In the genomic region with DNA sequence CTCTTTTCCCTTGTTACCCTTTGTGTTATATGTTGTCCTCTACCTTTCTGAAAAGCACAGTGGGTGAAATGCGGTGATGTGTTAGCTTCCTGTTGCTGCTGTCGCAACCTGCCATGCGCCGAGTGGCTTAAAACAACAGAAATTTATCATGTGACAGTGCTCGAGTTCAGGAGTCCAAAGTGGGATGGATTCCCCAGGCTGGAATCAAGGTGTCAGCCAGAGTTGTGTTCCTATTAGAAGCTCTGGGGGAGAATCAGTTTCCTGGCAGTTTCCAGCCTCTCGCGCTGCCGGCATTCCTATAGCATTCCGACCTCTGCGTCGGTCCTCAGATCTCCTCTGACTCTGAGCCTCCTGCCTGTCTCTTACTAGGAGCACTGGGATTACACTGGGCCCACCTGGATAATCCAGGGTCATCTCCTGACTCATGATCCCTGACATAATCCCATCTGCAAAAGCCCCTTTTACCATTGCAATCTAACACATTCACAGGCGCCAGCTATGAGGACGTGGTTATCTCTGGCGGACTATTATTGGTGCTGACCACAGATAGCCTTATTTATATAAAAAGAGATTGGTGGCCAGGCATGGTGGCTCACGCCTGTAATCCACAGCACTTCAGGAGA, we compare ENCODE assay signal across 15 cellular contexts.
DNase-seq lines count a peak whose midpoint lies in the region; ATAC-seq and TF ChIP-seq lines count a peak whose summit lies in the region.
"Had no signal": no experiment of that assay in that cellular context is flagged by ENCODE, and none has a peak within 500 bp of the region (broad histone marks: within the 10 kb centered on the region; RNA-seq: fewer than 3 reads in every experiment).

No MANE protein-coding gene starts in this region.

- H3K9me3 Mint-ChIP-seq in stimulated activated naive CD8-positive, alpha-beta T cell treated with anti-CD3 and anti-CD28 coated beads, Interleukin-15, Interleukin-2, amounts not matched to agents 100 ng/mL and 50 ng/mL, for 24 hours, result no peaks in the 10 kb centered on the region
- no peaks in the 10 kb centered on the region for H3K9me3 Mint-ChIP-seq in stimulated activated naive CD8-positive, alpha-beta T cell treated with anti-CD3 and anti-CD28 coated beads, Interleukin-15, amount 100 ng/mL, for 72 hours
- H3K9me3 Mint-ChIP-seq in endodermal cell, result no peaks in the 10 kb centered on the region
- H3K9me3 Mint-ChIP-seq: activated naive CD4-positive, alpha-beta T cell treated with anti-CD3 and anti-CD28 coated beads for 36 hours had no signal

- DNase-seq in stimulated activated naive CD8-positive, alpha-beta T cell treated with anti-CD3 and anti-CD28 coated beads, Interleukin-15, amount 100 ng/mL, for 72 hours, result no peak
- DNase-seq in endodermal cell (peak; percentile 65), adrenal gland (no peak), SKM-1 (lab: John Stamatoyannopoulos, UW; ENCODE audit: unreplicated experiment) (no peak)
- DNase-seq: activated naive CD4-positive, alpha-beta T cell treated with anti-CD3 and anti-CD28 coated beads for 36 hours; caudate nucleus; midbrain; NCI-H1417 treated with DMSO at 0.1 percent for 48 hours; NCI-H524 treated with DMSO at 0.1 percent for 48 hours; upper lobe of left lung had no signal

- peaks cover 18% of the 10 kb centered on the region for H3K36me3 ChIP-seq in endodermal cell (ENCODE audit: control insufficient read depth, insufficient read depth, low read length)
- peaks cover 0 to 4% (median under 1%) of the 10 kb centered on the region in 4 donors for H3K36me3 ChIP-seq in liver (ENCODE audit: control insufficient read depth in 4 of 4, insufficient read depth in 3 of 4, low read depth in 1 of 4, low read length in 3 of 4)
- H3K36me3 ChIP-seq in adrenal gland (replicated peaks in 1 of 2), result no peaks in the 10 kb centered on the region

- no peaks in the 10 kb centered on the region for H3K27me3 Mint-ChIP-seq in stimulated activated naive CD8-positive, alpha-beta T cell treated with anti-CD3 and anti-CD28 coated beads, Interleukin-15, Interleukin-2, amounts not matched to agents 100 ng/mL and 50 ng/mL, for 24 hours
- H3K27me3 Mint-ChIP-seq in stimulated activated naive CD8-positive, alpha-beta T cell treated with anti-CD3 and anti-CD28 coated beads, Interleukin-15, amount 100 ng/mL, for 72 hours, result no peaks in the 10 kb centered on the region
- no peaks in the 10 kb centered on the region for H3K27me3 Mint-ChIP-seq in endodermal cell (ENCODE audit: insufficient read depth)

- H3K4me3 ChIP-seq in endodermal cell (ENCODE audit: low read length), result no peak overlapping the region
- no peak overlapping the region for H3K4me3 ChIP-seq in liver (ENCODE audit: low read depth in 1 of 3, low read length in 3 of 3)
- H3K4me3 ChIP-seq in adrenal gland, result no peak overlapping the region
- H3K4me3 ChIP-seq: esophagus muscularis mucosa, upper lobe of left lung had no signal

- no peak overlapping the region for H3K9ac ChIP-seq in endodermal cell (ENCODE audit: extremely low read depth, low read length, poor library complexity, severe bottlenecking)
- H3K9ac ChIP-seq in liver (ENCODE audit: low read depth in 1 of 2, low read length in 2 of 2), result peak overlapping the region in 1 of 2 donors; percentile 78

- ATAC-seq in stimulated activated naive CD8-positive, alpha-beta T cell treated with anti-CD3 and anti-CD28 coated beads, Interleukin-15, amount 100 ng/mL, for 72 hours, result no peak
- no peak for ATAC-seq in HG02840 (IDR thresholded peaks at IDR 0.05; ENCODE audit: low FRiP score, unreplicated experiment)
- ATAC-seq in GM19328 (IDR thresholded peaks at IDR 0.05; ENCODE audit: unreplicated experiment), result no peak

- TF ChIP-seq CTCF in endodermal cell (conservative IDR thresholded peaks at IDR 0.05) (no peak), liver (IDR thresholded peaks at IDR 0.05; ENCODE audit: low read depth, low read length, missing input control) (no peak), adrenal gland (IDR thresholded peaks at IDR 0.05) (no peak)

- intact Hi-C loops in adrenal gland (cut with DNase I), result no loop called here

- H3K4me3 Mint-ChIP-seq in stimulated activated naive CD8-positive, alpha-beta T cell treated with anti-CD3 and anti-CD28 coated beads, Interleukin-15, Interleukin-2, amounts not matched to agents 100 ng/mL and 50 ng/mL, for 24 hours, result no peak overlapping the region
- no peak overlapping the region for H3K4me3 Mint-ChIP-seq in stimulated activated naive CD8-positive, alpha-beta T cell treated with anti-CD3 and anti-CD28 coated beads, Interleukin-15, amount 100 ng/mL, for 72 hours
- H3K4me3 Mint-ChIP-seq in endodermal cell, result no peak overlapping the region
- H3K4me3 Mint-ChIP-seq: activated naive CD4-positive, alpha-beta T cell treated with anti-CD3 and anti-CD28 coated beads for 36 hours had no signal

- WGBS in endodermal cell (ENCODE audit: insufficient coverage in 1 of 2, insufficient read length in 1 of 2), 2 experiments, result 84 to 88% methylated on average over 11 to 15 of the region's 15 CpGs
- 47% methylated on average over 15 of the region's 15 CpGs for WGBS in liver
- 87 to 93% (median 88%) methylated on average over 9 to 15 of the region's 15 CpGs for WGBS in adrenal gland, 4 donors

- H3K27ac Mint-ChIP-seq in stimulated activated naive CD8-positive, alpha-beta T cell treated with anti-CD3 and anti-CD28 coated beads, Interleukin-15, Interleukin-2, amounts not matched to agents 100 ng/mL and 50 ng/mL, for 24 hours, result peak overlapping the region; percentile 41
- H3K27ac Mint-ChIP-seq in stimulated activated naive CD8-positive, alpha-beta T cell treated with anti-CD3 and anti-CD28 coated beads, Interleukin-15, amount 100 ng/mL, for 72 hours, result peak overlapping the region in 1 of 2 donors; percentile 38
- peak overlapping the region; percentile 81 for H3K27ac Mint-ChIP-seq in endodermal cell
- H3K27ac Mint-ChIP-seq: activated naive CD4-positive, alpha-beta T cell treated with anti-CD3 and anti-CD28 coated beads for 36 hours had no signal

- TF ChIP-seq RAD21 in liver (IDR thresholded peaks at IDR 0.05), result peak; percentile 59 to 67

- TF ChIP-seq POLR2A in adrenal gland (IDR thresholded peaks at IDR 0.05), result no peak

- H3K4me1 Mint-ChIP-seq in stimulated activated naive CD8-positive, alpha-beta T cell treated with anti-CD3 and anti-CD28 coated beads, Interleukin-15, Interleukin-2, amounts not matched to agents 100 ng/mL and 50 ng/mL, for 24 hours (ENCODE audit: low read depth), result peaks cover 19% of the 10 kb centered on the region
- H3K4me1 Mint-ChIP-seq in stimulated activated naive CD8-positive, alpha-beta T cell treated with anti-CD3 and anti-CD28 coated beads, Interleukin-15, amount 100 ng/mL, for 72 hours, result peaks cover 34% of the 10 kb centered on the region
- peaks cover 3% of the 10 kb centered on the region for H3K4me1 Mint-ChIP-seq in endodermal cell

- H3K9me3 ChIP-seq in endodermal cell (ENCODE audit: control insufficient read depth, low read length) (no peaks in the 10 kb centered on the region), liver (ENCODE audit: control insufficient read depth in 4 of 4, low read length in 3 of 4) (no peaks in the 10 kb centered on the region), adrenal gland (replicated peaks in 1 of 3) (no peaks in the 10 kb centered on the region)
- H3K9me3 ChIP-seq: esophagus muscularis mucosa, upper lobe of left lung had no signal

- H3K27me3 ChIP-seq in endodermal cell (ENCODE audit: control insufficient read depth, insufficient read depth, low read length, poor library complexity, severe bottlenecking), result no peaks in the 10 kb centered on the region
- H3K27me3 ChIP-seq in liver (ENCODE audit: control insufficient read depth in 4 of 4, insufficient read depth in 4 of 4, low read length in 3 of 4), result no peaks in the 10 kb centered on the region
- H3K27me3 ChIP-seq in adrenal gland, result no peaks in the 10 kb centered on the region
- H3K27me3 ChIP-seq: esophagus muscularis mucosa, upper lobe of left lung had no signal

- H3K27ac ChIP-seq in endodermal cell (ENCODE audit: low read depth, low read length) (no peak overlapping the region), liver (ENCODE audit: low read depth in 1 of 2, low read length in 2 of 2) (peak overlapping the region; percentile 74 to 79), adrenal gland (no peak overlapping the region)
- H3K27ac ChIP-seq: upper lobe of left lung had no signal

- peaks cover 13% of the 10 kb centered on the region for H3K36me3 Mint-ChIP-seq in stimulated activated naive CD8-positive, alpha-beta T cell treated with anti-CD3 and anti-CD28 coated beads, Interleukin-15, Interleukin-2, amounts not matched to agents 100 ng/mL and 50 ng/mL, for 24 hours (ENCODE audit: low read depth)
- H3K36me3 Mint-ChIP-seq in endodermal cell (ENCODE audit: low read depth), result peaks cover 37% of the 10 kb centered on the region

- H3K4me1 ChIP-seq in endodermal cell (ENCODE audit: control insufficient read depth, insufficient read depth, low read length) (no peaks in the 10 kb centered on the region), liver (ENCODE audit: control insufficient read depth in 4 of 4, insufficient read depth in 4 of 4, low read length in 3 of 4) (peaks cover 0 to 26% (median 9%) of the 10 kb centered on the region in 4 donors), adrenal gland (replicated peaks in 1 of 2) (no peaks in the 10 kb centered on the region)
- H3K4me1 ChIP-seq: upper lobe of left lung had no signal

TF ChIP-seq in liver, 16 proteins besides CTCF, POLR2A, EP300 and RAD21 (continues in another document):
- peak; percentile 72 for TF ChIP-seq TAF1 (conservative IDR thresholded peaks at IDR 0.05)
- TF ChIP-seq ZBTB33 (IDR thresholded peaks at IDR 0.05), result peak; percentile 69
- TF ChIP-seq JUND (IDR thresholded peaks at IDR 0.05), result peak; percentile 46 to 77
- peak; percentile 64 for TF ChIP-seq FOXA1 (IDR thresholded peaks at IDR 0.05)
- TF ChIP-seq SP1 (IDR thresholded peaks at IDR 0.05), result peak; percentile 96
- peak in 1 of 2 donors; percentile 73 for TF ChIP-seq GABPA (IDR thresholded peaks at IDR 0.05 in 1 of 2, conservative IDR thresholded peaks at IDR 0.05 in 1 of 2)
- TF ChIP-seq HNF4G (IDR thresholded peaks at IDR 0.05), result peak; percentile 76
- peak; percentile 79 to 88 for TF ChIP-seq RXRA (IDR thresholded peaks at IDR 0.05)
- TF ChIP-seq HNF4A (conservative IDR thresholded peaks at IDR 0.05), result peak; percentile 95 to 96

Comparison
In these comparisons a context has a peak if more than half of its experiments do, and no peak if none do; other contexts are left out.
1. H3K27ac ChIP-seq: peak in liver (2 of 2); none in endodermal cell (single experiment) and adrenal gland (0 of 5).